In the genomic region with DNA sequence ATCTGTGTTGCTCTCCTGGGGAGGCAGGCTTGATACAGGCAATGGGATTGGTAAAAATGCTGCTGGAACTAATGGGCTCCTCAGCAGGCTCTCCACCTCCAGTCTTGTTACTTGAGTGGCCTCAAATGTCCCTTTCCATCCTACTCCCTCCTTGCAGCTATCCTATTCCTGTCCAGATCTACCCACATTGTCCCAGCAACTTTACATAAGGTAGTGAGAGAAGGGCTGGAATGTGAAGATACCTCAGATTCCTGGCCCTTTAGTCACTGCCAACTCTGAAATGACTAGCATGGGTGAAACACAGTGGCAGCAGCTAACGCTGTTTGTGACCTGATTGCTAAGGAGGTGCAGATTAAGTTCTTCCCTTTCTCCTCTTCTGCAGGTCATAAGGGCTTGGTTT, we compare ENCODE assay signal across 26 cellular contexts.
DNase-seq lines count a peak whose midpoint lies in the region; ATAC-seq and TF ChIP-seq lines count a peak whose summit lies in the region.
"Had no signal": no experiment of that assay in that cellular context is flagged by ENCODE, and none has a peak within 500 bp of the region (broad histone marks: within the 10 kb centered on the region; RNA-seq: fewer than 3 reads in every experiment).

No MANE protein-coding gene starts in this region.

- H3K9me3 Mint-ChIP-seq in GM23338 (peaks cover 76% of the 10 kb centered on the region), nephron progenitor cell (peaks cover 21% of the 10 kb centered on the region)
- H3K9me3 Mint-ChIP-seq in CD8-positive, alpha-beta T cell: no peaks in the 10 kb centered on the region
- H3K9me3 Mint-ChIP-seq: activated T-cell treated with anti-CD3 and anti-CD28 coated beads, Interleukin-2, amount 50 U/mL, for 72 hours had no signal

- H3K4me3 ChIP-seq in GM23338: no peak overlapping the region
- H3K4me3 ChIP-seq in epithelial cell of esophagus (ENCODE audit: low read length): no peak overlapping the region
- H3K4me3 ChIP-seq in CD8-positive, alpha-beta T cell (ENCODE audit: low read depth, low read length): no peak overlapping the region
- H3K4me3 ChIP-seq: right atrium auricular region, thoracic aorta had no signal

- intact Hi-C loops in CD8-positive, alpha-beta T cell (cut with DNase I, micrococcal nuclease): no loop called here

- H3K4me2 ChIP-seq in GM23338: no peak overlapping the region

- no peak for TF ChIP-seq CTCF in GM23338 (conservative IDR thresholded peaks at IDR 0.05; ENCODE audit: low read depth in 2 of 2)
- no peak for TF ChIP-seq CTCF in epithelial cell of esophagus (IDR thresholded peaks at IDR 0.05; ENCODE audit: insufficient read depth, low read depth, low read length, missing control alignments)
- TF ChIP-seq CTCF in nephron progenitor cell (IDR thresholded peaks at IDR 0.05): no peak
- no peak for TF ChIP-seq CTCF in CD8-positive, alpha-beta T cell (IDR thresholded peaks at IDR 0.05)

- H2AFZ ChIP-seq in GM23338: no peak overlapping the region

- H3K4me1 ChIP-seq in GM23338 (ENCODE audit: insufficient read depth): no peaks in the 10 kb centered on the region
- no peaks in the 10 kb centered on the region for H3K4me1 ChIP-seq in CD8-positive, alpha-beta T cell (ENCODE audit: insufficient read depth, low read length)
- H3K4me1 ChIP-seq: right atrium auricular region had no signal

- H3K27me3 Mint-ChIP-seq in GM23338 (ENCODE audit: insufficient read depth, low read depth, poor library complexity) (peaks cover 6% of the 10 kb centered on the region), nephron progenitor cell (ENCODE audit: low read depth, poor library complexity) (peaks cover 11% of the 10 kb centered on the region)
- peaks cover 8% of the 10 kb centered on the region for H3K27me3 Mint-ChIP-seq in CD8-positive, alpha-beta T cell (ENCODE audit: low read depth)

- POLR2A ChIA-PET in CD8-positive, alpha-beta T cell (lab: Charles Lee): no interaction called here

- H3K79me2 ChIP-seq in GM23338 (replicated peaks; ENCODE audit: insufficient read depth): no peaks in the 10 kb centered on the region

- H3K27ac Mint-ChIP-seq in GM23338 (no peak overlapping the region), nephron progenitor cell (peak overlapping the region; percentile 2)
- H3K27ac Mint-ChIP-seq in CD8-positive, alpha-beta T cell: no peak overlapping the region
- H3K27ac Mint-ChIP-seq: activated T-cell treated with anti-CD3 and anti-CD28 coated beads, Interleukin-2, amount 50 U/mL, for 72 hours had no signal

- H3K4me3 Mint-ChIP-seq in GM23338 (no peak overlapping the region), nephron progenitor cell (no peak overlapping the region)
- H3K4me3 Mint-ChIP-seq in CD8-positive, alpha-beta T cell: no peak overlapping the region
- H3K4me3 Mint-ChIP-seq: activated T-cell treated with anti-CD3 and anti-CD28 coated beads, Interleukin-2, amount 50 U/mL, for 72 hours; naive B cell had no signal

- no peaks in the 10 kb centered on the region for H3K9me3 ChIP-seq in CD8-positive, alpha-beta T cell (ENCODE audit: low read length)
- H3K9me3 ChIP-seq: right atrium auricular region, thoracic aorta had no signal

- no peaks in the 10 kb centered on the region for H4K20me1 ChIP-seq in GM23338 (replicated peaks; ENCODE audit: insufficient read depth)

- H3K9me2 ChIP-seq in GM23338 (ENCODE audit: insufficient read depth): no peaks in the 10 kb centered on the region

- H3K27ac ChIP-seq in GM23338 (ENCODE audit: low read depth): no peak overlapping the region
- no peak overlapping the region for H3K27ac ChIP-seq in CD8-positive, alpha-beta T cell (ENCODE audit: low read depth, low read length)
- H3K27ac ChIP-seq: right atrium auricular region, thoracic aorta had no signal

- peak; percentile 26 for DNase-seq in GM23338 (ENCODE audit: low spot score)
- DNase-seq in M059J (ENCODE audit: low read depth): peak; percentile 69
- peak; percentile 23 for DNase-seq in epithelial cell of esophagus (ENCODE audit: low read depth)
- DNase-seq in nephron progenitor cell: no peak
- DNase-seq in activated T-cell treated with anti-CD3 and anti-CD28 coated beads, Interleukin-2, amount 50 U/mL, for 1 hour: no peak
- no peak for DNase-seq in CD8-positive, alpha-beta T cell
- DNase-seq in hippocampal formation (lab: John Stamatoyannopoulos, UW): no peak
- no peak for DNase-seq in hypothalamus (lab: John Stamatoyannopoulos, UW)
- DNase-seq: activated CD4-positive, alpha-beta T cell treated with anti-CD3 and anti-CD28 coated beads for 48 hours; activated naive CD4-positive, alpha-beta T cell treated with Interleukin-2 at 50 U/mL for 16 hours; activated T-cell treated with anti-CD3 and anti-CD28 coated beads, Interleukin-2, amount 50 U/mL, for 72 hours; amniotic stem cell; COR-L47; DND-41; KG1; mesenchymal stem cell; naive B cell; NCI-H1048; NCI-H2029 treated with DMSO at 0.1 percent for 48 hours; NCI-H226; NCI-H748 treated with DMSO at 0.1 percent for 48 hours; stimulated activated CD4-positive, alpha-beta T cell treated with anti-CD3 and anti-CD28 coated beads, Interleukin-4, amount 100 ng/mL, for 24 hours; stimulated activated naive CD4-positive, alpha-beta T cell treated with Interleukin-2 at 50 U/mL for 16 hours had no signal

- H3K36me3 Mint-ChIP-seq in GM23338 (ENCODE audit: low read depth): no peaks in the 10 kb centered on the region
- no peaks in the 10 kb centered on the region for H3K36me3 Mint-ChIP-seq in nephron progenitor cell (ENCODE audit: low read depth)
- no peaks in the 10 kb centered on the region for H3K36me3 Mint-ChIP-seq in CD8-positive, alpha-beta T cell
- H3K36me3 Mint-ChIP-seq: naive B cell had no signal

- CTCF ChIA-PET in CD8-positive, alpha-beta T cell (lab: Charles Lee): no interaction called here

- no peaks in the 10 kb centered on the region for H3F3A ChIP-seq in GM23338 (replicated peaks; ENCODE audit: low read depth)

- H3K27me3 ChIP-seq in GM23338 (ENCODE audit: insufficient read depth): no peaks in the 10 kb centered on the region
- no peaks in the 10 kb centered on the region for H3K27me3 ChIP-seq in CD8-positive, alpha-beta T cell (ENCODE audit: insufficient read depth, low read length)
- H3K27me3 ChIP-seq: right atrium auricular region had no signal

- H3K36me3 ChIP-seq in GM23338 (ENCODE audit: insufficient read depth): no peaks in the 10 kb centered on the region
- H3K36me3 ChIP-seq in CD8-positive, alpha-beta T cell (ENCODE audit: insufficient read depth, low read length): no peaks in the 10 kb centered on the region
- H3K36me3 ChIP-seq: right atrium auricular region, thoracic aorta had no signal

- H3K4me1 Mint-ChIP-seq in GM23338: 0 out of 3 replicates have a peak, but pooled peaks cover 2% of the 10 kb centered on the region
- H3K4me1 Mint-ChIP-seq in nephron progenitor cell: no peaks in the 10 kb centered on the region
- H3K4me1 Mint-ChIP-seq in CD8-positive, alpha-beta T cell (ENCODE audit: low read depth): no peaks in the 10 kb centered on the region
- H3K4me1 Mint-ChIP-seq: naive B cell had no signal

- ATAC-seq in GM23338: no peak; the same call in 1 of the 3 replicates
- no peak for ATAC-seq in CD8-positive, alpha-beta T cell
- ATAC-seq: activated T-cell treated with anti-CD3 and anti-CD28 coated beads, Interleukin-2, amount 50 U/mL, for 72 hours; SK-N-SH treated with all-trans-retinoic acid at 6 μM for 48 hours had no signal

TF ChIP-seq in GM23338, 12 proteins besides CTCF, POLR2A, EP300 and RAD21 (continues in another document):
- no peak for TF ChIP-seq ZNF331 (CRISPR knock-in tag; IDR thresholded peaks at IDR 0.05; ENCODE audit: low read depth)
- TF ChIP-seq STAT1 (IDR thresholded peaks at IDR 0.05; ENCODE audit: unreplicated experiment): no peak
- TF ChIP-seq POLR2AphosphoS5 (IDR thresholded peaks at IDR 0.05; ENCODE audit: low read depth): no peak
- no peak for TF ChIP-seq NANOG (IDR thresholded peaks at IDR 0.05; ENCODE audit: borderline replicate concordance)
- no peak for TF ChIP-seq JUNB (IDR thresholded peaks at IDR 0.05; ENCODE audit: unreplicated experiment)
- no peak for TF ChIP-seq ZNF114 (CRISPR knock-in tag; IDR thresholded peaks at IDR 0.05)

Comparison
In these comparisons a context has a peak if more than half of its experiments do, and no peak if none do; other contexts are left out.
1. DNase-seq: peak in GM23338 (single experiment), M059J (single experiment) and epithelial cell of esophagus (single experiment); none in nephron progenitor cell (single experiment), activated T-cell treated with anti-CD3 and anti-CD28 coated beads, Interleukin-2, amount 50 U/mL, for 1 hour (single experiment), CD8-positive, alpha-beta T cell (0 of 7), hippocampal formation (0 of 2) and hypothalamus (0 of 51).